In genomic region chr14:104137297-104138097, GRCh38 we compare ENCODE assay signal across 1 cellular context.
TF ChIP-seq lines count a peak whose summit lies in the region.

No MANE protein-coding gene starts in this region.

TF ChIP-seq in HEK293, 187 proteins besides CTCF, POLR2A, EP300 and RAD21 (continued from another document):
- TF ChIP-seq FEZF1 (tag by site-specific recombination; IDR thresholded peaks at IDR 0.05), result 0 out of 2 replicates have a peak, but pooled peaks have one; percentile 16
- no peak; the same call in 1 of the 2 replicates for TF ChIP-seq WT1 (tag by site-specific recombination; IDR thresholded peaks at IDR 0.05)
- no peak for TF ChIP-seq ZNF404 (tag by site-specific recombination; IDR thresholded peaks at IDR 0.05)
- peak; percentile 40; the same call in 1 of the 2 replicates for TF ChIP-seq ZNF488 (tag by site-specific recombination; IDR thresholded peaks at IDR 0.05)
- TF ChIP-seq GLIS1 (tag by site-specific recombination; IDR thresholded peaks at IDR 0.05), result peak; percentile 77
- no peak for TF ChIP-seq TCF7L2 (IDR thresholded peaks at IDR 0.05; ENCODE audit: borderline replicate concordance, low read depth, low read length)
- no peak for TF ChIP-seq ZNF596 (tag by site-specific recombination; IDR thresholded peaks at IDR 0.05)
- peak; percentile 71; the same call in 1 of the 2 replicates for TF ChIP-seq ZSCAN5A (tag by site-specific recombination; IDR thresholded peaks at IDR 0.05)
- TF ChIP-seq ZNF660 (tag by site-specific recombination; IDR thresholded peaks at IDR 0.05), result peak; percentile 26; the same call in 1 of the 2 replicates
- no peak for TF ChIP-seq ZNF677 (tag by site-specific recombination; IDR thresholded peaks at IDR 0.05)
- TF ChIP-seq BCL11B (tag by site-specific recombination; IDR thresholded peaks at IDR 0.05; ENCODE audit: low read depth), result peak; percentile 39; the same call in 1 of the 2 replicates
- TF ChIP-seq ZNF624 (tag by site-specific recombination; IDR thresholded peaks at IDR 0.05), result no peak
- TF ChIP-seq ZNF791 (tag by site-specific recombination; IDR thresholded peaks at IDR 0.05), result no peak
- TF ChIP-seq ZNF2 (tag by site-specific recombination; IDR thresholded peaks at IDR 0.05), result peak; percentile 54; the same call in 1 of the 2 replicates
- TF ChIP-seq ZNF555 (tag by site-specific recombination; conservative IDR thresholded peaks at IDR 0.05), result no peak
- no peak for TF ChIP-seq ZNF549 (tag by site-specific recombination; IDR thresholded peaks at IDR 0.05)
- TF ChIP-seq ZNF214 (tag by site-specific recombination; IDR thresholded peaks at IDR 0.05; ENCODE audit: borderline replicate concordance), result no peak
- no peak for TF ChIP-seq ZFP3 (tag by site-specific recombination; IDR thresholded peaks at IDR 0.05; ENCODE audit: low read depth)
- TF ChIP-seq SCRT1 (tag by site-specific recombination; IDR thresholded peaks at IDR 0.05; ENCODE audit: borderline replicate concordance), result peak; percentile 74; the same call in 1 of the 2 replicates
- no peak; the same call in 1 of the 2 replicates for TF ChIP-seq KLF16 (tag by site-specific recombination; IDR thresholded peaks at IDR 0.05)
- peak; percentile 98 for TF ChIP-seq KLF17 (tag by site-specific recombination; IDR thresholded peaks at IDR 0.05)
- no peak for TF ChIP-seq ZNF670 (tag by site-specific recombination; IDR thresholded peaks at IDR 0.05; ENCODE audit: low read depth)
- TF ChIP-seq GLI2 (tag by site-specific recombination; IDR thresholded peaks at IDR 0.05; ENCODE audit: borderline replicate concordance, low read depth), result 0 out of 2 replicates have a peak, but pooled peaks have one; percentile 4
- TF ChIP-seq SCRT2 (tag by site-specific recombination; IDR thresholded peaks at IDR 0.05), result peak; percentile 99
- TF ChIP-seq OSR2 (tag by site-specific recombination; IDR thresholded peaks at IDR 0.05), result 0 out of 2 replicates have a peak, but pooled peaks have one; percentile 9
- TF ChIP-seq ZEB2 (tag by site-specific recombination; IDR thresholded peaks at IDR 0.05), result peak; percentile 70; the same call in 1 of the 2 replicates
- TF ChIP-seq ZNF560 (tag by site-specific recombination; IDR thresholded peaks at IDR 0.05; ENCODE audit: borderline replicate concordance), result no peak
- no peak for TF ChIP-seq ZNF416 (tag by site-specific recombination; IDR thresholded peaks at IDR 0.05)
- peak; percentile 78; the same call in 1 of the 2 replicates for TF ChIP-seq ZBTB20 (tag by site-specific recombination; IDR thresholded peaks at IDR 0.05)
- TF ChIP-seq ZNF76 (tag by site-specific recombination; IDR thresholded peaks at IDR 0.05; ENCODE audit: borderline replicate concordance, low read depth), result no peak
- no peak for TF ChIP-seq ZBTB48 (tag by site-specific recombination; IDR thresholded peaks at IDR 0.05)
- no peak for TF ChIP-seq SP2 (tag by site-specific recombination; IDR thresholded peaks at IDR 0.05)
- peak; percentile 99 for TF ChIP-seq ZBTB8A (tag by site-specific recombination; IDR thresholded peaks at IDR 0.05)
- TF ChIP-seq ZSCAN16 (tag by site-specific recombination; IDR thresholded peaks at IDR 0.05), result 0 out of 2 replicates have a peak, but pooled peaks have one; percentile 44
- TF ChIP-seq ZNF169 (tag by site-specific recombination; IDR thresholded peaks at IDR 0.05), result no peak
- 0 out of 2 replicates have a peak, but pooled peaks have one; percentile 58 for TF ChIP-seq PRDM2 (tag by site-specific recombination; IDR thresholded peaks at IDR 0.05; ENCODE audit: borderline replicate concordance)
- no peak for TF ChIP-seq BCL6B (tag by site-specific recombination; IDR thresholded peaks at IDR 0.05)
